In the genomic region with DNA sequence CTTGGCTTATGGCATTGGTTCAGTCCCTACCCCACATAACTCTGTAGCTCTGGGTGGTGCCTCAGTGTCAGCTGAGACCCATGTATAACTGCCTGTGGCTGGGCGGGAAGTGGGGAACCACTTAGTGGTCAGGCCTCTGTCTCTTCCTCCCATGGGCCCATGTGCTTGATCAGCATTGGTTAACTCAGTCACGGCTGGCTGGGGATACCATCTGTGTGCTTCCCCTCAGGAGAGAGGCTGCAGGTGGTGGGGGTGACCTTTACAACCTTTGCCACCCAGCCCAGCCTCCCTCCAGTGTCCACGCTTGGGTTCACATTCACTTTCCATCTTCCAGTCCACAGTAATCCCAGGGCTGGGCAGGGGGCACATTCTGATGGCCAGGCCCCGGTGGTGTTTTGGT, we compare ENCODE assay signal across 9 cellular contexts. TPM values are rescaled to one million over a fixed set of nuclear protein-coding genes. Genes with fewer than 3 reads are reported as not detected.
DNase-seq lines count a peak whose midpoint lies in the region; ATAC-seq and TF ChIP-seq lines count a peak whose summit lies in the region.
"Had no signal": no experiment of that assay in that cellular context is flagged by ENCODE, and none has a peak within 500 bp of the region (broad histone marks: within the 10 kb centered on the region; RNA-seq: fewer than 3 reads in every experiment).

No MANE protein-coding gene starts in this region.

- H3K27me3 ChIP-seq in smooth muscle cell (ENCODE audit: low read depth) = no peaks in the 10 kb centered on the region
- H3K27me3 ChIP-seq in uterus = no peaks in the 10 kb centered on the region

- no peak for TF ChIP-seq CTCF in WTC11 (IDR thresholded peaks at IDR 0.05)
- no peak for TF ChIP-seq CTCF in smooth muscle cell (IDR thresholded peaks at IDR 0.05; ENCODE audit: borderline replicate concordance, insufficient read depth, poor library complexity, severe bottlenecking)
- no peak for TF ChIP-seq CTCF in uterus (IDR thresholded peaks at IDR 0.05)

- H3F3A ChIP-seq in smooth muscle cell (ENCODE audit: low read depth) = no peaks in the 10 kb centered on the region

- H3K9me3 Mint-ChIP-seq in T-cell = no peaks in the 10 kb centered on the region
- H3K9me3 Mint-ChIP-seq in WTC11 = no peaks in the 10 kb centered on the region

- H3K4me1 ChIP-seq in smooth muscle cell (ENCODE audit: low read depth) = no peaks in the 10 kb centered on the region
- peaks cover 2 to 7% of the 10 kb centered on the region in 2 donors for H3K4me1 ChIP-seq in uterus

- CTCF ChIA-PET in T-cell (lab: Charles Lee) = interaction anchor here in 1 of 2 donors (0.6 to 1.2 kb wide), 6 partner anchors 9 to 56 kb away, joined by 3 to 7 read pairs (median 4); a partner anchor contains a TSS
- CTCF ChIA-PET in WTC11 (lab: Charles Lee) = no interaction called here

- H3K27ac Mint-ChIP-seq in T-cell (peak overlapping the region; percentile 91 to 93), WTC11 (no peak overlapping the region)

- peaks cover 86 to 90% (median 89%) of the 10 kb centered on the region in 3 donors for H3K4me1 Mint-ChIP-seq in T-cell
- H3K4me1 Mint-ChIP-seq in WTC11 = no peaks in the 10 kb centered on the region

- intact Hi-C loops in left colon (cut with DNase I, micrococcal nuclease) = no loop called here
- intact Hi-C loops in uterus (cut with DNase I; ENCODE audit: low total_unique reads) = no loop called here

- DNase-seq in T-cell = peak in 32 of 34 experiments; percentile 38 to 76 (median 58)
- DNase-seq in left colon = peak; percentile 44 to 61
- no peak for DNase-seq in WTC11 (ENCODE audit: low spot score)
- DNase-seq in smooth muscle cell (lab: John Stamatoyannopoulos, UW; ENCODE audit: unreplicated experiment) = no peak
- DNase-seq in GOT3 (lab: John Stamatoyannopoulos, UW) = no peak
- no peak for DNase-seq in uterus

- H3K36me3 Mint-ChIP-seq in T-cell (peaks cover 36% of the 10 kb centered on the region), WTC11 (peaks cover 46% of the 10 kb centered on the region)

- H3K9ac ChIP-seq in smooth muscle cell (ENCODE audit: low read depth) = no peak overlapping the region

- H2AFZ ChIP-seq in smooth muscle cell (ENCODE audit: low read depth) = no peak overlapping the region

- ATAC-seq in GM19043 (IDR thresholded peaks at IDR 0.05; ENCODE audit: low read depth, unreplicated experiment) (peak; percentile 74), HG02973 (IDR thresholded peaks at IDR 0.05; ENCODE audit: unreplicated experiment) (peak; percentile 70), T-cell (replicated peaks in 1 of 4) (peak; percentile 56 to 69 (median 62)), left colon (no peak), WTC11 (no peak)
- ATAC-seq: Panc1 had no signal

- no peaks in the 10 kb centered on the region for H4K20me1 ChIP-seq in smooth muscle cell (ENCODE audit: low read depth)

- 98% methylated on average over 4 of the region's 4 CpGs for WGBS in smooth muscle cell (ENCODE audit: low lambda C conversion rate)

- H3K27ac ChIP-seq in smooth muscle cell (ENCODE audit: low read depth) (no peak overlapping the region), uterus (no peak overlapping the region)

- H3K79me2 ChIP-seq in smooth muscle cell (ENCODE audit: low read depth) = no peaks in the 10 kb centered on the region

- no peaks in the 10 kb centered on the region for H3K9me3 ChIP-seq in smooth muscle cell (replicated peaks; ENCODE audit: low read depth)
- H3K9me3 ChIP-seq in uterus = no peaks in the 10 kb centered on the region

- H3K4me2 ChIP-seq in smooth muscle cell = no peak overlapping the region

- no peaks in the 10 kb centered on the region for H3K27me3 Mint-ChIP-seq in T-cell
- H3K27me3 Mint-ChIP-seq in WTC11 (ENCODE audit: low read depth) = no peaks in the 10 kb centered on the region

- no peaks in the 10 kb centered on the region for H3K36me3 ChIP-seq in smooth muscle cell (ENCODE audit: low read depth)
- no peaks in the 10 kb centered on the region for H3K36me3 ChIP-seq in uterus

- no peak for TF ChIP-seq POLR2A in uterus (IDR thresholded peaks at IDR 0.05)

- no peak overlapping the region for H3K4me3 ChIP-seq in smooth muscle cell
- H3K4me3 ChIP-seq in uterus = no peak overlapping the region

- H3K4me3 Mint-ChIP-seq in T-cell = peak overlapping the region; percentile 47 to 62 (median 51)
- H3K4me3 Mint-ChIP-seq in WTC11 = no peak overlapping the region

- POLR2A ChIA-PET in T-cell (lab: Charles Lee) = interaction anchor here (0.5 to 0.9 kb wide), 2 partner anchors 10 to 109 kb away, joined by 3 read pairs; no protein-coding TSS in a partner anchor
- POLR2A ChIA-PET in WTC11 (lab: Charles Lee) = no interaction called here

TF ChIP-seq in WTC11, 78 proteins besides CTCF, POLR2A, EP300 and RAD21:
- TF ChIP-seq TP53 (CRISPR knock-in tag; IDR thresholded peaks at IDR 0.05) = no peak

RNA-seq across cellular contexts. Expression of a gene that starts 10.3 kb away (rescaled TPM):
- total RNA-seq in T-cell (100 to 1,000 TPM; 111 to 144 (median 116) TPM), left colon (10 to 100 TPM; 24.6 to 24.9 TPM), WTC11 (2021) (32.5 to 34.6 TPM (median 33.3 TPM) in 3 replicates), smooth muscle cell (30.2 and 32.4 TPM in 2 replicates), uterus (10 to 100 TPM; 22.6 to 74.0 (median 48.4) TPM)
- 14.7 and 15.2 TPM in 2 replicates for polyA plus RNA-seq in smooth muscle cell

RNA-seq across cellular contexts. Expression of a gene that starts 51.8 kb away (rescaled TPM):
- total RNA-seq in T-cell (10 to 100 TPM; 14.5 to 19.4 (median 15.8) TPM), left colon (10 to 100 TPM; 14.1 to 17.4 TPM), WTC11 (2021) (23.5 to 27.9 TPM (median 25.8 TPM) in 3 replicates), smooth muscle cell (9.5 and 12.1 TPM in 2 replicates), uterus (10 to 100 TPM in 1 of 4 donors, 1 to 10 TPM in 3; 2.0 to 18.4 (median 5.6) TPM)
- 23.5 and 25.6 TPM in 2 replicates for polyA plus RNA-seq in smooth muscle cell

RNA-seq across cellular contexts. Expression of a gene that starts 51.8 kb away (rescaled TPM):
- 10 to 100 TPM; 15.5 to 21.0 (median 17.6) TPM for total RNA-seq in T-cell
- total RNA-seq in left colon = 1 to 10 TPM; 6.7 to 7.1 TPM
- total RNA-seq in WTC11 (2021) = 15.2 to 18.3 TPM (median 17.7 TPM) in 3 replicates
- total RNA-seq in smooth muscle cell = 6.0 and 6.7 TPM in 2 replicates
- polyA plus RNA-seq in smooth muscle cell = 7.0 and 9.0 TPM in 2 replicates
- 10 to 100 TPM in 2 of 4 donors, 1 to 10 TPM in 2; 2.9 to 14.1 (median 11.8) TPM for total RNA-seq in uterus

RNA-seq across cellular contexts. Expression of a gene that starts 59.1 kb away (rescaled TPM):
- not detected for total RNA-seq in T-cell
- total RNA-seq in left colon = not detected
- 0.32 TPM in 1 of 3 replicates, not detected in the others for total RNA-seq in WTC11 (2021)
- total RNA-seq in smooth muscle cell = not detected in 2 replicates
- not detected in 2 replicates for polyA plus RNA-seq in smooth muscle cell
- not detected for total RNA-seq in uterus

Comparison
In these comparisons a context has a peak if more than half of its experiments do, and no peak if none do; other contexts are left out.
1. ATAC-seq: peak in GM19043 (single experiment), HG02973 (single experiment) and T-cell (4 of 4); none in left colon (single experiment) and WTC11 (single experiment).
2. DNase-seq: peak in T-cell (32 of 34) and left colon (2 of 2); none in WTC11 (single experiment), smooth muscle cell (single experiment), GOT3 (single experiment) and uterus (0 of 2).